ENCODE assay signal across 26 cellular contexts in the genomic region with DNA sequence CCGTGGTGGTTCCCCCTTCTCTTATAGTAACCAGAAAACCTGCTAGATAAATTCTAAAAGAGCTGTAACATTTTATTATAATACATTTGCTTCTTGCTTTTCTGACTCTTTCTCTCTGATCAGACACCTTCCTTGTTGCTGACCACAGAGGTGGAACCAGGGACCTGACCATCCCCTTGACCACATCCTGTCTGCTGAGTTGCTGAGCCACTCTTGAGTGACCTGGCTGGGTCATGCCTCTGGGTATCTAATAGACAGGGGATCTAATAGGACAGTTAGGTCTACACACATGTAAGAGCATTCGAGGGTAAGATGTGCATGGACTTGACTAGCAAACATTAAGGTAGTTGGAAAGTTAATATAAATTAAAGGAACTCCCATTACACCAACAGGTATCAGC. TPM values are rescaled to one million over a fixed set of nuclear protein-coding genes. Genes with fewer than 3 reads are reported as not detected.
DNase-seq lines count a peak whose midpoint lies in the region; ATAC-seq, FAIRE-seq and TF ChIP-seq lines count a peak whose summit lies in the region.
"Had no signal": no experiment of that assay in that cellular context is flagged by ENCODE, and none has a peak within 500 bp of the region (broad histone marks: within the 10 kb centered on the region; RNA-seq: fewer than 3 reads in every experiment).

No MANE protein-coding gene starts in this region.

- H3K9me2 ChIP-seq in SK-N-SH, result no peaks in the 10 kb centered on the region

- H3K4me1 ChIP-seq in astrocyte (ENCODE audit: insufficient read depth, low read length) (peaks cover 39% of the 10 kb centered on the region), SK-N-SH (ENCODE audit: control insufficient read depth in 1 of 2, insufficient read depth in 2 of 2, low read depth in 1 of 2, low read length in 1 of 2) (peaks cover 18 to 22% of the 10 kb centered on the region in 2 experiments)

- H3K4me3 ChIP-seq in astrocyte (ENCODE audit: insufficient read depth, low read depth, low read length), result no peak overlapping the region
- H3K4me3 ChIP-seq in SK-N-SH (ENCODE audit: low read depth in 2 of 2, low read length in 1 of 2), result no peak overlapping the region
- H3K4me3 ChIP-seq: tibial nerve had no signal

- peaks cover 4% of the 10 kb centered on the region for H3K36me3 Mint-ChIP-seq in astrocyte (ENCODE audit: low read depth, unreplicated experiment)
- H3K36me3 Mint-ChIP-seq: T-cell had no signal

- H3K9me3 ChIP-seq in astrocyte (ENCODE audit: insufficient read depth, low read depth, low read length) (peaks cover 9% of the 10 kb centered on the region), SK-N-SH (no peaks in the 10 kb centered on the region)

- H3K79me2 ChIP-seq in astrocyte (ENCODE audit: insufficient read depth, low read length) (no peaks in the 10 kb centered on the region), SK-N-SH (ENCODE audit: insufficient read depth) (no peaks in the 10 kb centered on the region)

- H4K20me1 ChIP-seq in astrocyte (ENCODE audit: insufficient read depth, low read length), result no peaks in the 10 kb centered on the region
- no peaks in the 10 kb centered on the region for H4K20me1 ChIP-seq in SK-N-SH (ENCODE audit: insufficient read depth)

- peak; percentile 69 for ATAC-seq in GM18520 (IDR thresholded peaks at IDR 0.05; ENCODE audit: unreplicated experiment)
- ATAC-seq in GM19467 (IDR thresholded peaks at IDR 0.05; ENCODE audit: unreplicated experiment), result peak; percentile 83
- ATAC-seq in HG03196 (IDR thresholded peaks at IDR 0.05; ENCODE audit: unreplicated experiment), result peak; percentile 76
- ATAC-seq in HG02973 (IDR thresholded peaks at IDR 0.05; ENCODE audit: unreplicated experiment), result no peak
- ATAC-seq: right cardiac atrium, T-cell had no signal

- DNase-seq in astrocyte (ENCODE audit: low read depth) (peak; percentile 41), NCI-H446 (lab: John Stamatoyannopoulos, UW) (no peak), SK-N-SH (no peak), T-helper 9 cell (no peak)
- DNase-seq: ACHN; activated CD4-positive, alpha-beta T cell treated with anti-CD3 and anti-CD28 coated beads, Interleukin-2, amount 10 ng/mL, durations not matched to agents 7 days and 5 days; activated CD8-positive, alpha-beta memory T cell treated with anti-CD3 and anti-CD28 coated beads, Interleukin-2, amount 50 U/mL, for 48 hours; amygdala; CD4-positive, CD25-positive, alpha-beta regulatory T cell; DMS53; effector CD8-positive, alpha-beta T cell; glutamatergic neuron; NCI-H1092 treated with DMSO at 0.1 percent for 48 hours; NCI-H524; occipital lobe; right cardiac atrium; Right ventricle myocardium superior; stimulated activated naive CD4-positive, alpha-beta T cell; T-cell had no signal

- H3K4me2 ChIP-seq in astrocyte (ENCODE audit: low read length) (peak overlapping the region; percentile 79), SK-N-SH (no peak overlapping the region)
- H3K4me2 ChIP-seq: KMS-11 had no signal

- no peak for TF ChIP-seq EP300 in SK-N-SH (IDR thresholded peaks at IDR 0.05; ENCODE audit: borderline replicate concordance in 1 of 2, low read depth in 1 of 2, low read length in 1 of 2)

- H3K9ac ChIP-seq in astrocyte (ENCODE audit: low read length) (no peak overlapping the region), SK-N-SH (no peak overlapping the region)
- H3K9ac ChIP-seq: KMS-11 had no signal

- no peak overlapping the region for H3K27ac Mint-ChIP-seq in astrocyte (ENCODE audit: unreplicated experiment)
- H3K27ac Mint-ChIP-seq: activated CD4-positive, alpha-beta T cell treated with anti-CD3 and anti-CD28 coated beads, Interleukin-2, amount 10 ng/mL, durations not matched to agents 7 days and 5 days; CD4-positive, CD25-positive, alpha-beta regulatory T cell; T-cell had no signal

- H3K27ac ChIP-seq in astrocyte (ENCODE audit: low read depth, low read length) (peak overlapping the region; percentile 68), SK-N-SH (ENCODE audit: low read depth in 2 of 2, low read length in 1 of 2) (no peak overlapping the region)
- H3K27ac ChIP-seq: KMS-11, tibial nerve had no signal

- peaks cover 39% of the 10 kb centered on the region for H3F3A ChIP-seq in SK-N-SH (replicated peaks; ENCODE audit: insufficient read depth)

- H3K27me3 Mint-ChIP-seq in astrocyte (ENCODE audit: low read depth, unreplicated experiment), result no peaks in the 10 kb centered on the region

- TF ChIP-seq CTCF in astrocyte (IDR thresholded peaks at IDR 0.05; ENCODE audit: insufficient read depth, low read depth, low read length), result no peak
- TF ChIP-seq CTCF in SK-N-SH (IDR thresholded peaks at IDR 0.05), result no peak

- H2AFZ ChIP-seq in astrocyte (ENCODE audit: low read depth, low read length), result no peak overlapping the region
- no peak overlapping the region for H2AFZ ChIP-seq in SK-N-SH (ENCODE audit: low read depth)

- H3K4me1 Mint-ChIP-seq in astrocyte (ENCODE audit: low read depth, unreplicated experiment), result no peaks in the 10 kb centered on the region
- H3K4me1 Mint-ChIP-seq: activated CD4-positive, alpha-beta T cell treated with anti-CD3 and anti-CD28 coated beads, Interleukin-2, amount 10 ng/mL, durations not matched to agents 7 days and 5 days; CD4-positive, CD25-positive, alpha-beta regulatory T cell; T-cell had no signal

- FAIRE-seq in astrocyte (lab: Jason Lieb, UNC), result no peak

- peaks cover 23% of the 10 kb centered on the region for H3K9me3 Mint-ChIP-seq in astrocyte (ENCODE audit: unreplicated experiment)

- CTCF ChIA-PET in SK-N-SH (lab: Yijun Ruan, JAX), result no interaction called here

- no peak overlapping the region for H3K4me3 Mint-ChIP-seq in astrocyte (ENCODE audit: unreplicated experiment)
- H3K4me3 Mint-ChIP-seq: activated CD4-positive, alpha-beta T cell treated with anti-CD3 and anti-CD28 coated beads, Interleukin-2, amount 10 ng/mL, durations not matched to agents 7 days and 5 days; CD4-positive, CD25-positive, alpha-beta regulatory T cell; T-cell had no signal

- TF ChIP-seq RAD21 in SK-N-SH (IDR thresholded peaks at IDR 0.05; ENCODE audit: low read length), result no peak

- POLR2A ChIA-PET in SK-N-SH (lab: Yijun Ruan, JAX), result no interaction called here

- H3K36me3 ChIP-seq in astrocyte (ENCODE audit: insufficient read depth, low read length), result no peaks in the 10 kb centered on the region
- H3K36me3 ChIP-seq in SK-N-SH (replicated peaks in 1 of 2; ENCODE audit: control insufficient read depth in 1 of 2, insufficient read depth in 2 of 2, low read length in 1 of 2), result no peaks in the 10 kb centered on the region
- H3K36me3 ChIP-seq: tibial nerve had no signal

- WGBS in SK-N-SH (ENCODE audit: low lambda C conversion rate), result 59% methylated on average over 2 of the region's 2 CpGs

- H3K27me3 ChIP-seq in astrocyte (ENCODE audit: insufficient read depth, low read length) (no peaks in the 10 kb centered on the region), SK-N-SH (ENCODE audit: insufficient read depth) (no peaks in the 10 kb centered on the region)
- H3K27me3 ChIP-seq: tibial nerve had no signal

TF ChIP-seq in SK-N-SH, 30 proteins besides CTCF, POLR2A, EP300 and RAD21 (continues in another document):
- TF ChIP-seq MXI1 (IDR thresholded peaks at IDR 0.05; ENCODE audit: low read depth, low read length) (no peak), NRF1 (IDR thresholded peaks at IDR 0.05; ENCODE audit: low read depth, low read length) (no peak), USF1 (IDR thresholded peaks at IDR 0.05; ENCODE audit: borderline replicate concordance, low read depth) (no peak), GATA2 (CRISPR knock-in tag; IDR thresholded peaks at IDR 0.05) (no peak), ELF1 (IDR thresholded peaks at IDR 0.05) (no peak), FOXJ3 (CRISPR knock-in tag; IDR thresholded peaks at IDR 0.05) (no peak), GABPA (IDR thresholded peaks at IDR 0.05; ENCODE audit: low read depth) (no peak), JUND (IDR thresholded peaks at IDR 0.05) (no peak)
- TF ChIP-seq, protein P1, sequence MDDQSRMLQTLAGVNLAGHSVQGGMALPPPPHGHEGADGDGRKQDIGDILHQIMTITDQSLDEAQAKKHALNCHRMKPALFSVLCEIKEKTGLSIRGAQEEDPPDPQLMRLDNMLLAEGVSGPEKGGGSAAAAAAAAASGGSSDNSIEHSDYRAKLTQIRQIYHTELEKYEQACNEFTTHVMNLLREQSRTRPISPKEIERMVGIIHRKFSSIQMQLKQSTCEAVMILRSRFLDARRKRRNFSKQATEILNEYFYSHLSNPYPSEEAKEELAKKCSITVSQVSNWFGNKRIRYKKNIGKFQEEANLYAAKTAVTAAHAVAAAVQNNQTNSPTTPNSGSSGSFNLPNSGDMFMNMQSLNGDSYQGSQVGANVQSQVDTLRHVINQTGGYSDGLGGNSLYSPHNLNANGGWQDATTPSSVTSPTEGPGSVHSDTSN (IDR thresholded peaks at IDR 0.05), result no peak

RNA-seq across cellular contexts. Expression of gene TRIM59, which starts 22.8 kb away (rescaled TPM):
- 15.8 and 20.6 TPM in 2 replicates for total RNA-seq in astrocyte
- 4.1 and 5.3 TPM in 2 replicates for polyA plus RNA-seq in SK-N-SH (2012; rRNA removed)
- polyA plus RNA-seq in SK-N-SH (2012; cell fraction: cytosol; rRNA removed), result 5.1 and 6.1 TPM in 2 replicates
- polyA plus RNA-seq in SK-N-SH (2012; cell fraction: nucleus; rRNA removed), result 4.1 and 6.0 TPM in 2 replicates
- total RNA-seq: H4 had no signal
